ENCODE assay signal across 1 cellular context in the genomic region with DNA sequence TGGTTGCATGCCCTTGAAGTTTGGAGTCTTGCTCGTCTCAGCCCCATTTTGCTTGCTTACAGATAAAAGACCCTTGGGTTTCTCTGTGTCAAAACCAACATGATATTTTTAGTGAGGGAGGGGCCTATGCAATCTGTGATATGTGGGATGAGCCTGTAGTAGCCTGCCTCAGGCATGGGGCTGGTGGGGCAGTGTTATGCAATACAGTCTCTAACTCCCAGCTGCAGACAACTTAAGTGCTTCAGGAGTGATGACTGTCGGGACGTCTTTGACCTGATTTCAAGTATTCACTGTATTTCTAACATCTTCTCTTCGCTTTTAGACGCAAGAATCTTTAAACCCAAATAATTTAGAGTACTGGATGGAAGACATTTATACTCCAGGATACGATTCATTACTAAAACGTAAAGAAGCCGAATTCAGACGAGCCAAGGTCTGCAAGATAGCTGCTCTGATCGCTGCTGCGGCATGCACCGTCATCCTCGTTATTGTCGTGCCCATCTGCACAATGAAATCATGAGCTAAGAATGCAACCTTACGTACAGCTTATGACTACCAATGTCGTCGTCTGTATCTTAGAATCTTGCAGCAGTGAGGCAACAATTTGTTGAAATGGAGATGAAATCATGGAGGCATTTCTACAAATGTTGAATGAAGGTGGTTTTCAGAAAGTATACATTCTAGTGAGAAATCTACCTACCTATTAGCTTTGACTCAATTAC.
A peak's percentile ranks its signal among the peaks of the same experiment; 100 is the strongest.
TF ChIP-seq lines count a peak whose summit lies in the region.

No MANE protein-coding gene starts in this region.

TF ChIP-seq in H1, 55 proteins besides CTCF, POLR2A, EP300 and RAD21:
- TF ChIP-seq CEBPB (IDR thresholded peaks at IDR 0.05; ENCODE audit: low read depth, low read length) (peak; percentile 73), SUZ12 (IDR thresholded peaks at IDR 0.05; ENCODE audit: low read length) (no peak)
